28 cellular contexts compared by ENCODE assay signal in the genomic region with DNA sequence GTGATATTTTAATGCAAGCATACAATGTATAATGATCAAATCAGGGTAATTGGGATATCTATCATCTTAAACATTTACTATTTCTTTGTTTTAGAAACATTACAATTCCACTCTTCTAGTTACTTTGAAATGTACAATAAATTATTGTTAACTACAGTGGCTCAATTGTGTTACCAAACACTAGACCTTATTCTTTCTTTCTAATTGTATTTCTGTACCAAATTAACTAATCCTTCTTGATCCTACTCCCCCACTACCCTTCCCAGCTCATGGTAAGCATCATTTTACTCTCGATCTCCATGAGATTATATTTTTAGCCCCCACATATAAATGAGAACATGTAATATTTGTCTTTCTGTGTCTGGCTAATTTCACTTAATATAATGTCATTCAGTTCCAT.
"Had no signal": no experiment of that assay in that cellular context is flagged by ENCODE, and none has a peak within 500 bp of the region (broad histone marks: within the 10 kb centered on the region; RNA-seq: fewer than 3 reads in every experiment).

No MANE protein-coding gene starts in this region.

- DNase-seq: activated CD4-positive, alpha-beta memory T cell treated with anti-CD3 and anti-CD28 coated beads for 36 hours; activated CD4-positive, alpha-beta T cell treated with anti-CD3 and anti-CD28 coated beads for 36 hours; activated CD4-positive, alpha-beta T cell treated with anti-CD3 and anti-CD28 coated beads, Interleukin-2, amount 10 ng/mL, durations not matched to agents 24 days and 14 days; activated CD4-positive, CD25-positive, alpha-beta regulatory T cell; activated CD4-positive, CD25-positive, alpha-beta regulatory T cell treated with anti-CD3 and anti-CD28 coated beads, Interleukin-2, amount 50 U/mL, for 72 hours; activated CD8-positive, alpha-beta memory T cell treated with anti-CD3 and anti-CD28 coated beads, Interleukin-2, amount 10 ng/mL, durations not matched to agents 7 days and 5 days; activated CD8-positive, alpha-beta memory T cell treated with anti-CD3 and anti-CD28 coated beads, Interleukin-2, amount 50 U/mL, for 4 hours; activated CD8-positive, alpha-beta T cell treated with anti-CD3 and anti-CD28 coated beads, Interleukin-2, amount 10 ng/mL, durations not matched to agents 7 days and 5 days; activated effector memory CD4-positive, alpha-beta T cell treated with anti-CD3 and anti-CD28 coated beads, Interleukin-2, amount 50 U/mL, for 16 hours; activated naive CD4-positive, alpha-beta T cell treated with anti-CD3 and anti-CD28 coated beads for 36 hours; activated naive CD8-positive, alpha-beta T cell treated with anti-CD3 and anti-CD28 coated beads for 36 hours; activated naive CD8-positive, alpha-beta T cell treated with anti-CD3 and anti-CD28 coated beads, Interleukin-2, amount 50 U/mL, for 24 hours; activated T-cell treated with anti-CD3 and anti-CD28 coated beads, Interleukin-2, amount 50 U/mL, for 1 hour; activated T-cell treated with anti-CD3 and anti-CD28 coated beads, Interleukin-2, amount 50 U/mL, for 48 hours; adrenal gland; central memory CD4-positive, alpha-beta T cell; cerebellar nuclear complex; effector CD4-positive, alpha-beta T cell; effector memory CD8-positive, alpha-beta T cell; erythroblast; foreskin keratinocyte; gastrocnemius medialis; T-helper 2 cell had no signal

- H3K4me3 ChIP-seq: adrenal gland, ascending aorta, breast epithelium, cardiac muscle cell, coronary artery, esophagus muscularis mucosa, gastrocnemius medialis had no signal

- ATAC-seq: activated CD4-positive, alpha-beta T cell treated with anti-CD3 and anti-CD28 coated beads for 36 hours; activated CD8-positive, alpha-beta memory T cell treated with anti-CD3 and anti-CD28 coated beads, Interleukin-2, amount 10 ng/mL, durations not matched to agents 7 days and 5 days; activated CD8-positive, alpha-beta T cell treated with anti-CD3 and anti-CD28 coated beads, Interleukin-2, amount 10 ng/mL, durations not matched to agents 7 days and 5 days; activated naive CD8-positive, alpha-beta T cell treated with anti-CD3 and anti-CD28 coated beads, Interleukin-2, amount 50 U/mL, for 24 hours; effector memory CD8-positive, alpha-beta T cell; foreskin keratinocyte; gastrocnemius medialis had no signal
